In the genomic region with DNA sequence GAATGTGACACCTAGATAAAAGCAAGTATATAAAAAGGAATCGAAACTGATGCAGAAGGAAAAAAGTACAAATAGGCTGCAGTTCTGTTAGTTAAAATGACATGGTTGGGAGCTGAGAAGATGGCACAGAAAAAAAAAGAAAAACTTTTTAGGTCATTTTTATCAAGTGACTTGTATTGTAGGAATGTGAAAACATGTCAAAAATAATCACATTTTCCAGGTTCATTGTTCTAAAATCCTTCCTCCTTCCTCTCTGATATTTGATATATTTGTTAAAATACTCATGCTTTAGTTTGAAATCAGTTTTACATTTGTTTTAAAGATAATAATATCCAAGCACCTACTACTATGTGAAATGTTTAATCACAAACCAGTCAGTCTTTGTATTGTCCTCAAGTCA, we compare ENCODE assay signal across 9 cellular contexts.
"Had no signal": no experiment of that assay in that cellular context is flagged by ENCODE, and none has a peak within 500 bp of the region (broad histone marks: within the 10 kb centered on the region; RNA-seq: fewer than 3 reads in every experiment).

No MANE protein-coding gene starts in this region.

- H3K4me2 ChIP-seq: GM23338 had no signal

- H2AFZ ChIP-seq: GM23338 had no signal

- FAIRE-seq: H1, H54, HTR-8/SVneo, K562 had no signal

- H3K4me3 ChIP-seq: GM23338, K562 had no signal

- DNase-seq: H9, HCEC 1CT, IMR-90, KG1 had no signal

- ATAC-seq: GM23338, K562 had no signal
